ENCODE assay signal across 10 cellular contexts in the genomic region with DNA sequence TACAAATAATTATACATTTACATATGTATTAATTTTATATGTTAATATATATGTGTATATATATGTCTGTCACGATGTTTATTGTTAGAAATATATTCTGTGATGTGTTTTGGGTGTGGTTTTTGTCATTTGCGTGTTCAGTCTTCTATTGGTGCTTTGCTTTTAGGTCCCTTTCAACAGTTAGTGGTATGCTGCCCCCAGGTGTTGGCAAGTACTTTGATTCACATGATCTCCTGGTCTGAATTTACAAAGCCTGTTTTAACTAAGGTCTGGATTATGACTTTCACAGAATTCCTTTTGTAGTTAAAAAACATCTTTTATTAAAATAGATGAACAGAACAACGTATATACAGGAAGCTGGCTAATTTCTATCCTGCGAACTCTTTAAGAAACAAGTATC.
A peak's percentile ranks its signal among the peaks of the same experiment; 100 is the strongest.
DNase-seq lines count a peak whose midpoint lies in the region; ATAC-seq and TF ChIP-seq lines count a peak whose summit lies in the region.
"Had no signal": no experiment of that assay in that cellular context is flagged by ENCODE, and none has a peak within 500 bp of the region (broad histone marks: within the 10 kb centered on the region; RNA-seq: fewer than 3 reads in every experiment).

No MANE protein-coding gene starts in this region.

- no peak overlapping the region for H3K14ac ChIP-seq in IMR-90 (replicated peaks; ENCODE audit: low read depth, low read length)

- H3K4me2 ChIP-seq in IMR-90 (ENCODE audit: low read depth, low read length) (no peak overlapping the region), PC-9 (no peak overlapping the region), fibroblast of lung (ENCODE audit: extremely low read depth, insufficient read depth, low read length) (no peak overlapping the region)

- no CpG with 5 or more reads among the region's 4 CpGs for WGBS in IMR-90 (ENCODE audit: extremely low coverage in 2 of 2, insufficient read length in 1 of 2), 2 experiments
- 75 to 76% methylated on average over 4 of the region's 4 CpGs for WGBS in esophagus squamous epithelium, 2 donors

- dilution Hi-C loops in IMR-90 (cut with HindIII; ENCODE audit: low sequenced_read_pairs, unreplicated experiment) = no loop called here

- TF ChIP-seq RAD21 in IMR-90 (IDR thresholded peaks at IDR 0.05; ENCODE audit: low read length) = peak; percentile 24; the same call in 1 of the 2 replicates

- H4K91ac ChIP-seq in IMR-90 (ENCODE audit: insufficient read depth, low read depth, low read length) = no peak overlapping the region

- no peak overlapping the region for H3K4ac ChIP-seq in IMR-90 (ENCODE audit: low read depth, low read length)

- in situ Hi-C loops in IMR-90 (cut with MboI; ENCODE audit: low sequenced_read_pairs) = no loop called here

- H3K9me1 ChIP-seq in IMR-90 (ENCODE audit: insufficient read depth, low read length) = no peaks in the 10 kb centered on the region

- no peaks in the 10 kb centered on the region for H3K79me2 ChIP-seq in PC-9 (ENCODE audit: low read depth)
- H3K79me2 ChIP-seq in fibroblast of lung (ENCODE audit: control insufficient read depth, insufficient read depth, low read length) = no peaks in the 10 kb centered on the region

- H3K27me3 ChIP-seq in BE2C (no peaks in the 10 kb centered on the region; the same call in 1 of the 2 replicates), IMR-90 (ENCODE audit: control insufficient read depth, insufficient read depth, low read length) (no peaks in the 10 kb centered on the region), PC-9 (ENCODE audit: insufficient read depth, low read depth) (no peaks in the 10 kb centered on the region), fibroblast of lung (ENCODE audit: control insufficient read depth, insufficient read depth, low read length) (no peaks in the 10 kb centered on the region), esophagus squamous epithelium (no peaks in the 10 kb centered on the region)

- ATAC-seq in IMR-90 (ENCODE audit: low read depth) = no peak
- ATAC-seq in GM18505 (IDR thresholded peaks at IDR 0.05; ENCODE audit: unreplicated experiment) = no peak

- BruUV-seq in IMR-90 (replicated peaks; lab: Mats Ljungman, UMichigan) (no TSS peak), PC-9 (replicated peaks; lab: Mats Ljungman, UMichigan) (no TSS peak)

- DNase-seq in BE2C = peak; percentile 21
- DNase-seq in IMR-90 = peak; percentile 21
- peak in 1 of 2 experiments; percentile 23 for DNase-seq in PC-9
- DNase-seq in fibroblast of lung (ENCODE audit: low read depth in 2 of 2) = peak; percentile 7 to 60
- DNase-seq in CD1c-positive myeloid dendritic cell (ENCODE audit: extremely low spot score) = no peak
- DNase-seq in globus pallidus (ENCODE audit: low spot score) = no peak
- no peak for DNase-seq in esophagus squamous epithelium (lab: John Stamatoyannopoulos, UW)
- DNase-seq: activated CD4-positive, alpha-beta T cell treated with anti-CD3 and anti-CD28 coated beads for 1 hour; COR-L47 had no signal

- H2BK15ac ChIP-seq in IMR-90 (ENCODE audit: low read depth, low read length) = no peak overlapping the region

- H3K9ac ChIP-seq in IMR-90 (ENCODE audit: low read depth, low read length) (no peak overlapping the region), fibroblast of lung (ENCODE audit: insufficient read depth, low read length) (no peak overlapping the region)

- H4K8ac ChIP-seq in IMR-90 (ENCODE audit: low read depth in 2 of 2, low read length in 2 of 2) = no peak overlapping the region

- H2BK120ac ChIP-seq in IMR-90 (ENCODE audit: low read depth, low read length) = no peak overlapping the region

- no peaks in the 10 kb centered on the region for H3F3A ChIP-seq in PC-9 (ENCODE audit: insufficient read depth, low read depth)

- H4K5ac ChIP-seq in IMR-90 (ENCODE audit: low read depth, low read length) = no peak overlapping the region

- H3K9me2 ChIP-seq in PC-9 (ENCODE audit: insufficient read depth) = no peaks in the 10 kb centered on the region

- TF ChIP-seq POLR2A in IMR-90 (IDR thresholded peaks at IDR 0.05; ENCODE audit: low read depth, low read length) (no peak), GM18505 (IDR thresholded peaks at IDR 0.05; ENCODE audit: borderline replicate concordance, extremely low read depth, insufficient read depth, insufficient read length) (no peak), esophagus squamous epithelium (IDR thresholded peaks at IDR 0.05) (no peak)

- no peaks in the 10 kb centered on the region for H3K79me1 ChIP-seq in IMR-90 (ENCODE audit: low read depth in 1 of 2, low read length in 2 of 2)

- no peak overlapping the region for H2AK9ac ChIP-seq in IMR-90 (replicated peaks; ENCODE audit: low read depth, low read length, poor library complexity)

- intact Hi-C loops in IMR-90 (cut with micrococcal nuclease) = no loop called here
- intact Hi-C loops in PC-9 (cut with micrococcal nuclease; ENCODE audit: unreplicated experiment) = loop anchor here (5.0 kb wide), 1 partner anchor 312 kb away; a partner anchor contains a TSS
- intact Hi-C loops in esophagus squamous epithelium (cut with DNase I) = no loop called here

- H3K9me3 ChIP-seq in BE2C = no peaks in the 10 kb centered on the region
- no peaks in the 10 kb centered on the region for H3K9me3 ChIP-seq in IMR-90 (ENCODE audit: control insufficient read depth, insufficient read depth, low read length)
- no peaks in the 10 kb centered on the region for H3K9me3 ChIP-seq in PC-9 (ENCODE audit: insufficient read depth, low read depth)
- no peaks in the 10 kb centered on the region for H3K9me3 ChIP-seq in fibroblast of lung (ENCODE audit: control insufficient read depth, insufficient read depth, low read depth, low read length)
- no peaks in the 10 kb centered on the region for H3K9me3 ChIP-seq in esophagus squamous epithelium

- POLR2A ChIA-PET in IMR-90 (lab: Charles Lee; ENCODE audit: unreplicated experiment) = no interaction called here
- POLR2A ChIA-PET in PC-9 (lab: Charles Lee; ENCODE audit: unreplicated experiment) = no interaction called here

- H3K27ac ChIP-seq in IMR-90 (ENCODE audit: insufficient read depth, low read length) (no peak overlapping the region), PC-9 (no peak overlapping the region), fibroblast of lung (ENCODE audit: insufficient read depth, low read length) (no peak overlapping the region), esophagus squamous epithelium (no peak overlapping the region)

- H2AK5ac ChIP-seq in IMR-90 (ENCODE audit: low read depth, low read length) = no peak overlapping the region

- H4K20me1 ChIP-seq in IMR-90 (ENCODE audit: insufficient read depth, low read length) (no peaks in the 10 kb centered on the region), PC-9 (ENCODE audit: insufficient read depth) (no peaks in the 10 kb centered on the region), fibroblast of lung (ENCODE audit: control insufficient read depth, extremely low read depth, insufficient read depth, low read length) (no peaks in the 10 kb centered on the region)

- H3K36me3 ChIP-seq in BE2C (no peaks in the 10 kb centered on the region), IMR-90 (ENCODE audit: control insufficient read depth, insufficient read depth, low read length) (no peaks in the 10 kb centered on the region), PC-9 (ENCODE audit: low read depth) (no peaks in the 10 kb centered on the region), fibroblast of lung (ENCODE audit: control insufficient read depth, insufficient read depth, low read length) (no peaks in the 10 kb centered on the region), esophagus squamous epithelium (no peaks in the 10 kb centered on the region)

- H2BK20ac ChIP-seq in IMR-90 (ENCODE audit: low read depth, low read length) = no peak overlapping the region

- H3K4me3 ChIP-seq in BE2C (ENCODE audit: low read depth, low read length) = no peak overlapping the region
- H3K4me3 ChIP-seq in IMR-90 (ENCODE audit: insufficient read depth, low read depth, low read length) = no peak overlapping the region
- H3K4me3 ChIP-seq in PC-9 = no peak overlapping the region
- H3K4me3 ChIP-seq in fibroblast of lung (replicated peaks in 1 of 4; ENCODE audit: control extremely low read depth in 1 of 4, insufficient read depth in 1 of 4, low read depth in 3 of 4, low read length in 4 of 4) = no peak overlapping the region
- H3K4me3 ChIP-seq in esophagus squamous epithelium = no peak overlapping the region

- H2BK5ac ChIP-seq in IMR-90 (ENCODE audit: low read depth, low read length, poor library complexity, severe bottlenecking) = no peak overlapping the region

- TF ChIP-seq CTCF in BE2C (IDR thresholded peaks at IDR 0.05; ENCODE audit: low read depth, low read length) = peak; percentile 44
- TF ChIP-seq CTCF in IMR-90 (conservative IDR thresholded peaks at IDR 0.05; ENCODE audit: low read depth, low read length) = no peak
- TF ChIP-seq CTCF in PC-9 (conservative IDR thresholded peaks at IDR 0.05) = peak; percentile 41; the same call in 1 of the 2 replicates
- peak; percentile 7 to 29 for TF ChIP-seq CTCF in fibroblast of lung (conservative IDR thresholded peaks at IDR 0.05 in 1 of 2, IDR thresholded peaks at IDR 0.05 in 1 of 2; ENCODE audit: low read depth in 1 of 2, low read length in 2 of 2)
- no peak for TF ChIP-seq CTCF in esophagus squamous epithelium (IDR thresholded peaks at IDR 0.05)

- H3K4me1 ChIP-seq in BE2C (no peaks in the 10 kb centered on the region), IMR-90 (ENCODE audit: control insufficient read depth, insufficient read depth, low read length) (peaks cover 1% of the 10 kb centered on the region; the same call in 1 of the 2 replicates), PC-9 (replicated peaks; ENCODE audit: insufficient read depth) (no peaks in the 10 kb centered on the region), fibroblast of lung (ENCODE audit: control insufficient read depth, extremely low read depth, insufficient read depth, low read length) (no peaks in the 10 kb centered on the region), esophagus squamous epithelium (no peaks in the 10 kb centered on the region)

- H3K23ac ChIP-seq in IMR-90 (ENCODE audit: low read depth, low read length) = no peak overlapping the region

- no peak overlapping the region for H3K18ac ChIP-seq in IMR-90 (ENCODE audit: low read depth, low read length)

- no peak overlapping the region for H3K56ac ChIP-seq in IMR-90 (ENCODE audit: extremely low read depth, insufficient read depth, low read length)

- CTCF ChIA-PET in IMR-90 (lab: Yijun Ruan, JAX) = no interaction called here
- CTCF ChIA-PET in PC-9 (lab: Charles Lee) = no interaction called here

- no peak overlapping the region for H2AFZ ChIP-seq in IMR-90 (replicated peaks; ENCODE audit: low read length, poor library complexity)
- no peak overlapping the region for H2AFZ ChIP-seq in PC-9
- H2AFZ ChIP-seq in fibroblast of lung (ENCODE audit: low read length) = no peak overlapping the region

TF ChIP-seq in IMR-90, 13 proteins besides CTCF, POLR2A, EP300 and RAD21:
- no peak for TF ChIP-seq BHLHE40 (IDR thresholded peaks at IDR 0.05; ENCODE audit: low read depth, low read length)
- no peak for TF ChIP-seq CHD1 (IDR thresholded peaks at IDR 0.05; ENCODE audit: low read depth, low read length)

Comparison
In these comparisons a context has a peak if more than half of its experiments do, and no peak if none do; other contexts are left out.
1. DNase-seq: peak in BE2C (single experiment), IMR-90 (single experiment) and fibroblast of lung (2 of 2); none in CD1c-positive myeloid dendritic cell (single experiment), globus pallidus (single experiment) and esophagus squamous epithelium (single experiment).
2. CTCF ChIP-seq: peak in BE2C (single experiment), PC-9 (single experiment) and fibroblast of lung (2 of 2); none in IMR-90 (single experiment) and esophagus squamous epithelium (0 of 6).